8 cellular contexts compared by ENCODE assay signal in the genomic region with DNA sequence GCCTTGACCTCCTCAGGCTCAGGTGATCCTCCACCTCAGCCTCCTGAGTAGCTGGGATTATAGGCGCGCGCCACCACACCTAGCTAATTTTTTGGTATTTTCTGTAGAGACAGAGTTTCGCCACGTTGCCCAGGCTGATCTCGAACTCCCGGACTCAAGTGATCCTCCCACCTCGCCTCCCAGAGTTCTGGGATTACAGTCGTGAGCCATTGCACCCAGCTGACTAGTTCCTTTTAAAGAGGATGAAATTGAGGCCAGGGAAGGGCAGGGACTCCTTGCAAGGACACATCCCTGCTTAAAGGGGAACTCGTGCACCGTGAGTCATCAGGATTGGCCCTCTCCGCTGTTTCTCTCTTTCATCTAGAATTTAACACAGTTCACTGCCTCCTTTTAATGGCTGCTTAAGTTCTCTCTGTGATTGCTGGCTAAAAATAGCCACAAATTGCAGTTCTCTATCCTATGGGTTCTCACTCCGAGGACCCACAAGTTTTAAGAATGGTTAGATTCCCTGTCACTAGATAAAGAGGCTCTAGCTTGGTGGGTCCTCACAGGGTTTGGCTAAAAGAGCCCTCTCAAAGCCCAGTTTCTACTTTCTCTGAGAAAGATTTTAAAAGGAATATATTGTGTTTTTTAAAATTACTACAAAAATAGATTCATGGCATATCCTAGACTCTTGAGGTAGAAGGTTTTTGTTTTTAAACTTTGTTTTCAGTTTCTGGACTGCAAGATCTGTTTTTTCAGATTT. TPM values are rescaled to one million over a fixed set of nuclear protein-coding genes. Genes with fewer than 3 reads are reported as not detected.
A peak's percentile ranks its signal among the peaks of the same experiment; 100 is the strongest.
DNase-seq lines count a peak whose midpoint lies in the region; ATAC-seq lines count a peak whose summit lies in the region.

No MANE protein-coding gene starts in this region.

- H3K4me2 ChIP-seq in Karpas-422 (ENCODE audit: low read depth, low read length, poor library complexity, severe bottlenecking): peak overlapping the region; percentile 91

- intact Hi-C loops in head of caudate nucleus (cut with DNase I): no loop called here

- no peaks in the 10 kb centered on the region for H3K9me2 ChIP-seq in Karpas-422 (replicated peaks; ENCODE audit: insufficient read depth, low read length)

- H3K27ac ChIP-seq in Karpas-422 (ENCODE audit: low read length): peak overlapping the region; percentile 73

- peak overlapping the region; percentile 95 for H2AFZ ChIP-seq in Karpas-422 (ENCODE audit: low read length)

- H3K4me3 ChIP-seq in Karpas-422 (ENCODE audit: low read length): peak overlapping the region; percentile 76

- peaks cover 29% of the 10 kb centered on the region for H3K4me1 ChIP-seq in Karpas-422 (ENCODE audit: low read length)

- no peak for ATAC-seq in activated T-helper 17 cell treated with anti-CD3 and anti-CD28 coated beads, Interleukin-2, amount 50 U/mL, for 72 hours (replicated peaks)
- no peak for ATAC-seq in HG02870 (IDR thresholded peaks at IDR 0.05; ENCODE audit: unreplicated experiment)
- no peak for ATAC-seq in HG02981 (IDR thresholded peaks at IDR 0.05; ENCODE audit: unreplicated experiment)
- no peak for ATAC-seq in HG02885 (IDR thresholded peaks at IDR 0.05; ENCODE audit: poor library complexity, unreplicated experiment)

- H3K27me3 Mint-ChIP-seq in activated T-helper 17 cell treated with anti-CD3 and anti-CD28 coated beads, Interleukin-2, amount 50 U/mL, for 72 hours: no peaks in the 10 kb centered on the region

- no peak overlapping the region for H3K27ac Mint-ChIP-seq in activated T-helper 17 cell treated with anti-CD3 and anti-CD28 coated beads, Interleukin-2, amount 50 U/mL, for 72 hours

- no peaks in the 10 kb centered on the region for H3K27me3 ChIP-seq in Karpas-422 (ENCODE audit: low read length)

- no peaks in the 10 kb centered on the region for H3K9me3 Mint-ChIP-seq in activated T-helper 17 cell treated with anti-CD3 and anti-CD28 coated beads, Interleukin-2, amount 50 U/mL, for 72 hours

- H3K4me3 Mint-ChIP-seq in activated T-helper 17 cell treated with anti-CD3 and anti-CD28 coated beads, Interleukin-2, amount 50 U/mL, for 72 hours: peak overlapping the region; percentile 87

- DNase-seq in COLO829 (ENCODE audit: low spot score) (peak; percentile 88), Karpas-422 (peak; percentile 87), head of caudate nucleus (peak; percentile 43 to 93 (median 71)), occipital lobe (lab: John Stamatoyannopoulos, UW) (peak; percentile 75)

- H3K36me3 Mint-ChIP-seq in activated T-helper 17 cell treated with anti-CD3 and anti-CD28 coated beads, Interleukin-2, amount 50 U/mL, for 72 hours (ENCODE audit: low read depth): no peaks in the 10 kb centered on the region

- no peaks in the 10 kb centered on the region for H4K20me1 ChIP-seq in Karpas-422 (ENCODE audit: insufficient read depth, low read depth, low read length)

- H3K36me3 ChIP-seq in Karpas-422 (ENCODE audit: insufficient read depth, low read length): peaks cover 2% of the 10 kb centered on the region; the same call in 1 of the 2 replicates

- H3K79me2 ChIP-seq in Karpas-422 (ENCODE audit: low read length): peaks cover 43% of the 10 kb centered on the region

- peaks cover 43% of the 10 kb centered on the region for H3K4me1 Mint-ChIP-seq in activated T-helper 17 cell treated with anti-CD3 and anti-CD28 coated beads, Interleukin-2, amount 50 U/mL, for 72 hours

- peak overlapping the region; percentile 91 for H3K9ac ChIP-seq in Karpas-422 (ENCODE audit: low read length)

- H3K9me3 ChIP-seq in Karpas-422 (ENCODE audit: low read length): no peaks in the 10 kb centered on the region

RNA-seq across cellular contexts. Expression of a gene that starts 1.4 kb away (rescaled TPM):
- 33.9 and 72.5 TPM in 2 replicates for total RNA-seq in Karpas-422 (2014; rRNA removed; shearing (Covaris generic); ENCODE audit: low replicate concordance)
- total RNA-seq in activated T-helper 17 cell treated with anti-CD3 and anti-CD28 coated beads, Interleukin-2, amount 50 U/mL, for 72 hours: 10 to 100 TPM; 38.2 to 60.7 TPM
- total RNA-seq in occipital lobe: 18.2 TPM

RNA-seq across cellular contexts. Expression of a gene that starts 18.2 kb away (rescaled TPM):
- total RNA-seq in Karpas-422 (2014; rRNA removed; shearing (Covaris generic); ENCODE audit: low replicate concordance): 41.8 and 43.0 TPM in 2 replicates
- 100 to 1,000 TPM in 1 of 2 donors, 10 to 100 TPM in 1; 54.5 to 121 TPM for total RNA-seq in activated T-helper 17 cell treated with anti-CD3 and anti-CD28 coated beads, Interleukin-2, amount 50 U/mL, for 72 hours
- total RNA-seq in occipital lobe: 15.9 TPM

RNA-seq across cellular contexts. Expression of a gene that starts 18.2 kb away (rescaled TPM):
- total RNA-seq in Karpas-422 (2014; rRNA removed; shearing (Covaris generic); ENCODE audit: low replicate concordance): 7.8 and 12.2 TPM in 2 replicates
- total RNA-seq in activated T-helper 17 cell treated with anti-CD3 and anti-CD28 coated beads, Interleukin-2, amount 50 U/mL, for 72 hours: 10 to 100 TPM in 1 of 2 donors, 1 to 10 TPM in 1; 8.8 to 12.7 TPM
- total RNA-seq in occipital lobe: 5.6 TPM
